ENCODE assay signal across 8 cellular contexts in the genomic region with DNA sequence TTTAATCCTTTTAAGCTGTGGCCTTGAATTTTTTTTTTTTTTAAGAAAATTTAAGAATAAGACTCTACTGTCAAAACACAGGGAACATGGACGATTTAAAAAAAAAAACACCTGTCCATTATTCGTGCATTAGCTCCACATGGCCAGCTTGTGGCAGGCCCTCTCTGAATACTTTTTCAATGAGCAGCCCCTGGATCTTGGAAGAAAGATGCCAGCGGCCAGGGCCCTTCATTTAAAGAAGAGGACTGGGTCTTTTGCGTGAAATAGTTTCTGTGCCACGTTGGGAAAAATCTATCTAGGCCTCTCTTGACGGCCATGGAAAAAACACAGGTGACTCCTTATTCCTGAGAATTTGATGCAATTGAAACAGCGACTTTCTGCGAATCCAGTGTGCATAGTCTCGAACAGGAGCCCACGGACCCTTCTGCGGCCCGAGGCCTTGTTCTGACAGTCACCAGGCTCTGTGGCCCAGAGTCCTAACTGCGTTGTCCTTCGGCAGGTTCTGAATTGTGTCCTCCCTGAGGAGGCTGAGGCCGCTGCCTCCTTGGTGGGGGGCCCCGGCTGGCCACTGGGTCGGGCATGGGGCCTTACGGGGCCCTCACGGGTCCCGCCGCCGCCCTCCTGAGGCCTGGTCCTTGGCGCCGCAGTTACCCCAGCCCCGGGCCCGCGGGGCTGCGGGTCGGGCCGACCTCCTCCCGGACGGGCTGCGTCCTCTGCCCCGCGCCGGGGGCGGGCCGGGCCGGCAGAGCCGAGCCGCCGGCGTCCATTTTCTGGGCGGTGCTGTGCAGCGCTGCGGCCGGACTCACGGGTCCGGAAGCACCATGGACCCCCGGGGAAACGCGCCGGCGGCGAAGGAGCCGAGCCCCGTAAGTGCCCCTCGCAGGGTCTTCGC. TPM values are rescaled to one million over a fixed set of nuclear protein-coding genes. Genes with fewer than 3 reads are reported as not detected.
DNase-seq lines count a peak whose midpoint lies in the region; ATAC-seq and TF ChIP-seq lines count a peak whose summit lies in the region.

No MANE protein-coding gene starts in this region.

- peak overlapping the region; percentile 89 for H3K4me3 Mint-ChIP-seq in T-helper 17 cell

- H3K36me3 Mint-ChIP-seq in T-helper 17 cell (ENCODE audit: low read depth) = peaks cover 14% of the 10 kb centered on the region

- ATAC-seq in HG03175 (IDR thresholded peaks at IDR 0.05; ENCODE audit: unreplicated experiment) (peak; percentile 75), T-helper 17 cell (peak; percentile 79)

- no peaks in the 10 kb centered on the region for H3K27me3 Mint-ChIP-seq in T-helper 17 cell

- peaks cover 44% of the 10 kb centered on the region for H3K4me1 Mint-ChIP-seq in T-helper 17 cell

- peak overlapping the region; percentile 91 for H3K27ac Mint-ChIP-seq in T-helper 17 cell

- H3K9me3 ChIP-seq in T-helper 17 cell (ENCODE audit: control insufficient read depth, low read length, poor library complexity, severe bottlenecking) = no peaks in the 10 kb centered on the region

- no peak for TF ChIP-seq CTCF in C4-2B (conservative IDR thresholded peaks at IDR 0.05)

- DNase-seq in T-helper 17 cell (peak in 2 of 3 donors; percentile 26 to 56), caudate nucleus (lab: John Stamatoyannopoulos, UW) (peak in 22 of 61 donors; percentile 19 to 73 (median 53)), left kidney (ENCODE audit: low read depth, low spot score) (peak; percentile 78), NCI-H1694 (lab: John Stamatoyannopoulos, UW) (no peak)
- DNase-seq in stimulated activated CD8-positive, alpha-beta memory T cell treated with anti-CD3 and anti-CD28 coated beads, Interleukin-15, amount 100 ng/mL, for 24 hours (ENCODE audit: low read depth) = peak; percentile 23

- H3K27ac ChIP-seq in C4-2B (peak overlapping the region; percentile 81), caudate nucleus (ENCODE audit: low read depth, low read length) (peak overlapping the region; percentile 92)

- TF ChIP-seq POLR2A in GM19099 (IDR thresholded peaks at IDR 0.05; ENCODE audit: extremely low read depth, insufficient read length, low read depth) = peak; percentile 77

RNA-seq across cellular contexts. Expression of a gene that starts 33.5 kb away (rescaled TPM):
- total RNA-seq in T-helper 17 cell = 10 to 100 TPM; 51.6 to 54.0 TPM
